Comparison of ENCODE assay signal across 22 cellular contexts in the genomic region with DNA sequence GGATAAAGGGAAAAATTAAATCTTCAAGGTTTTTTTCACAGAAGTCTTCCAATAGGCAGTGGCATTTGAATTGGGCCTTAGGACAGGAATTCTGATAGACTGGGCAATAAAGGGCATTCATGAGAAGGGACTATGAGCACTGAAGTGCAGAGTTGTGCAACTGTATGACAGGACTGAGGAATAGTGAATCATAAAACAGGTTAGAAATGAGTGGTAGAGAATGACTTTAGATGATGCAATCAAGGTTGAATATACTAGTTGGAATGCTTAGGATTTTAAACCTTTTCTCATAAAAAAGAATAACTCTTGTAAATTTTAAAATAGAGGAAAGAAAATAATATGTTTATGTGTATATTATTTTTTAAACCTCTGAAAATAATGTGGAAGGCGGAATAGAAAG.
DNase-seq lines count a peak whose midpoint lies in the region; ATAC-seq, FAIRE-seq and TF ChIP-seq lines count a peak whose summit lies in the region.
"Had no signal": no experiment of that assay in that cellular context is flagged by ENCODE, and none has a peak within 500 bp of the region (broad histone marks: within the 10 kb centered on the region; RNA-seq: fewer than 3 reads in every experiment).

No MANE protein-coding gene starts in this region.

- no peaks in the 10 kb centered on the region for H3K79me2 ChIP-seq in astrocyte (ENCODE audit: insufficient read depth, low read length)
- H3K79me2 ChIP-seq in smooth muscle cell (ENCODE audit: low read depth): no peaks in the 10 kb centered on the region

- H2AFZ ChIP-seq in astrocyte (ENCODE audit: low read depth, low read length) (no peak overlapping the region), smooth muscle cell (ENCODE audit: low read depth) (peak overlapping the region; percentile 18)

- DNase-seq in astrocyte (ENCODE audit: low read depth): no peak
- DNase-seq in foreskin keratinocyte: peak; percentile 60 to 80
- no peak for DNase-seq in smooth muscle cell (lab: John Stamatoyannopoulos, UW; ENCODE audit: unreplicated experiment)
- no peak for DNase-seq in GM12892 (ENCODE audit: insufficient read length)
- DNase-seq in Right ventricle myocardium inferior (ENCODE audit: missing footprints): no peak
- DNase-seq: activated CD8-positive, alpha-beta memory T cell treated with anti-CD3 and anti-CD28 coated beads, Interleukin-2, amount 50 U/mL, for 48 hours; erythroblast; left ventricle myocardium inferior; NCI-H1694 treated with DMSO at 0.1 percent for 48 hours; NCI-H2227 treated with DMSO at 0.1 percent for 48 hours; small intestine; stimulated activated CD4-positive, alpha-beta T cell treated with anti-CD3 and anti-CD28 coated beads, Interleukin-2, amount 100 ng/mL, for 48 hours; stimulated activated naive CD4-positive, alpha-beta T cell treated with Interleukin-2 at 50 U/mL for 16 hours; T-helper 17 cell; thyroid gland had no signal

- intact Hi-C loops in Right ventricle myocardium inferior (cut with DNase I): no loop called here

- H3K9ac ChIP-seq in astrocyte (ENCODE audit: low read length) (no peak overlapping the region), smooth muscle cell (ENCODE audit: low read depth) (no peak overlapping the region)

- TF ChIP-seq POLR2A in GM12892 (IDR thresholded peaks at IDR 0.05; ENCODE audit: low read depth, low read length): no peak

- H3K27ac ChIP-seq in astrocyte (ENCODE audit: low read depth, low read length) (no peak overlapping the region), foreskin keratinocyte (no peak overlapping the region), smooth muscle cell (ENCODE audit: low read depth) (peak overlapping the region; percentile 51)
- H3K27ac ChIP-seq: cardiac muscle cell, left ventricle myocardium inferior, thyroid gland, VCaP had no signal

- peak overlapping the region; percentile 6 for H3K27ac Mint-ChIP-seq in astrocyte (ENCODE audit: unreplicated experiment)
- H3K27ac Mint-ChIP-seq: progenitor cell of endocrine pancreas, T-helper 17 cell had no signal

- H3K9me3 ChIP-seq in astrocyte (ENCODE audit: insufficient read depth, low read depth, low read length) (peaks cover 4% of the 10 kb centered on the region), smooth muscle cell (replicated peaks; ENCODE audit: low read depth) (no peaks in the 10 kb centered on the region)
- H3K9me3 ChIP-seq: left ventricle myocardium inferior, thyroid gland had no signal

- H3K36me3 ChIP-seq in astrocyte (ENCODE audit: insufficient read depth, low read length) (no peaks in the 10 kb centered on the region), smooth muscle cell (ENCODE audit: low read depth) (no peaks in the 10 kb centered on the region)
- H3K36me3 ChIP-seq: cardiac muscle cell, left ventricle myocardium inferior, thyroid gland had no signal

- H3K27me3 Mint-ChIP-seq in astrocyte (ENCODE audit: low read depth, unreplicated experiment): no peaks in the 10 kb centered on the region
- H3K27me3 Mint-ChIP-seq: progenitor cell of endocrine pancreas, T-helper 17 cell had no signal

- TF ChIP-seq RAD21 in Ishikawa (IDR thresholded peaks at IDR 0.05; ENCODE audit: low read depth): no peak

- TF ChIP-seq EP300 in Ishikawa (IDR thresholded peaks at IDR 0.05; ENCODE audit: borderline replicate concordance): no peak

- ATAC-seq in foreskin keratinocyte: peak; percentile 99
- no peak for ATAC-seq in GM21717 (IDR thresholded peaks at IDR 0.05; ENCODE audit: unreplicated experiment)
- no peak for ATAC-seq in Right ventricle myocardium inferior
- ATAC-seq: HCT116, T-helper 17 cell had no signal

- H3K27me3 ChIP-seq in astrocyte (ENCODE audit: insufficient read depth, low read length): no peaks in the 10 kb centered on the region
- H3K27me3 ChIP-seq in foreskin keratinocyte: no peaks in the 10 kb centered on the region
- no peaks in the 10 kb centered on the region for H3K27me3 ChIP-seq in smooth muscle cell (ENCODE audit: low read depth)
- H3K27me3 ChIP-seq: cardiac muscle cell, thyroid gland had no signal

- no peaks in the 10 kb centered on the region for H3F3A ChIP-seq in smooth muscle cell (ENCODE audit: low read depth)

- no peaks in the 10 kb centered on the region for H4K20me1 ChIP-seq in astrocyte (ENCODE audit: insufficient read depth, low read length)
- no peaks in the 10 kb centered on the region for H4K20me1 ChIP-seq in smooth muscle cell (ENCODE audit: low read depth)

- WGBS in smooth muscle cell (ENCODE audit: low lambda C conversion rate): 93% methylated on average over 1 of the region's 1 CpG

- H3K4me1 ChIP-seq in astrocyte (ENCODE audit: insufficient read depth, low read length) (no peaks in the 10 kb centered on the region), foreskin keratinocyte (peaks cover 2% of the 10 kb centered on the region), smooth muscle cell (ENCODE audit: low read depth) (no peaks in the 10 kb centered on the region)
- H3K4me1 ChIP-seq: left ventricle myocardium inferior, thyroid gland had no signal

- H3K4me2 ChIP-seq in astrocyte (ENCODE audit: low read length): no peak overlapping the region
- no peak overlapping the region for H3K4me2 ChIP-seq in smooth muscle cell

- no peaks in the 10 kb centered on the region for H3K36me3 Mint-ChIP-seq in astrocyte (ENCODE audit: low read depth, unreplicated experiment)

- H3K4me1 Mint-ChIP-seq in astrocyte (ENCODE audit: low read depth, unreplicated experiment): peaks cover 4% of the 10 kb centered on the region
- H3K4me1 Mint-ChIP-seq: neural crest cell, T-helper 17 cell had no signal

- TF ChIP-seq CTCF in astrocyte (IDR thresholded peaks at IDR 0.05; ENCODE audit: insufficient read depth, low read depth, low read length) (no peak), foreskin keratinocyte (conservative IDR thresholded peaks at IDR 0.05) (no peak), smooth muscle cell (IDR thresholded peaks at IDR 0.05; ENCODE audit: borderline replicate concordance, insufficient read depth, poor library complexity, severe bottlenecking) (no peak)

- no peak overlapping the region for H3K4me3 Mint-ChIP-seq in astrocyte (ENCODE audit: unreplicated experiment)
- H3K4me3 Mint-ChIP-seq: neural crest cell, T-helper 17 cell had no signal

- no peak for FAIRE-seq in astrocyte (lab: Jason Lieb, UNC)
- FAIRE-seq in GM12892 (lab: Jason Lieb, UNC): no peak
- FAIRE-seq: small intestine had no signal

- H3K4me3 ChIP-seq in astrocyte (ENCODE audit: insufficient read depth, low read depth, low read length) (no peak overlapping the region), smooth muscle cell (no peak overlapping the region)
- H3K4me3 ChIP-seq: cardiac muscle cell, left ventricle myocardium inferior, thyroid gland had no signal

- no peaks in the 10 kb centered on the region for H3K9me3 Mint-ChIP-seq in astrocyte (ENCODE audit: unreplicated experiment)

TF ChIP-seq in Ishikawa, 13 proteins besides CTCF, POLR2A, EP300 and RAD21:
- no peak for TF ChIP-seq TEAD4 (IDR thresholded peaks at IDR 0.05)
- 0 out of 2 replicates have a peak, but pooled peaks have one; percentile 13 for TF ChIP-seq CEBPB (IDR thresholded peaks at IDR 0.05)
- TF ChIP-seq TCF12 (IDR thresholded peaks at IDR 0.05; ENCODE audit: low read depth): no peak
- no peak for TF ChIP-seq YY1 (IDR thresholded peaks at IDR 0.05; ENCODE audit: low read depth)
- no peak for TF ChIP-seq CREB1 (IDR thresholded peaks at IDR 0.05; ENCODE audit: low read depth)
- TF ChIP-seq MAX (IDR thresholded peaks at IDR 0.05): no peak
- no peak for TF ChIP-seq EGR1 (IDR thresholded peaks at IDR 0.05)
- no peak for TF ChIP-seq TAF1 (IDR thresholded peaks at IDR 0.05; ENCODE audit: low read depth)

Comparison
In these comparisons a context has a peak if more than half of its experiments do, and no peak if none do; other contexts are left out.
1. DNase-seq: peak in foreskin keratinocyte (2 of 2); none in astrocyte (single experiment), smooth muscle cell (single experiment), GM12892 (single experiment) and Right ventricle myocardium inferior (single experiment).